8 cellular contexts compared by ENCODE assay signal in genomic region chr6:157021267-157022021, GRCh38.
DNase-seq lines count a peak whose midpoint lies in the region; ATAC-seq lines count a peak whose summit lies in the region.

No MANE protein-coding gene starts in this region.

- intact Hi-C loops in sciatic nerve (cut with DNase I), result loop anchor here (10.0 kb wide), 1 partner anchor 247 kb away; the partner anchor contains the start of gene ARID1B

- ATAC-seq in HG02870 (IDR thresholded peaks at IDR 0.05; ENCODE audit: unreplicated experiment) (peak; percentile 72), sciatic nerve (peak; percentile 96)

- peak; percentile 67 to 77 for DNase-seq in NCI-H187 (lab: John Stamatoyannopoulos, UW)
- no peak for DNase-seq in NCI-H187 treated with DMSO at 0.1 percent for 48 hours (lab: John Stamatoyannopoulos, UW)
- DNase-seq in NCI-H146 (lab: John Stamatoyannopoulos, UW), result peak; percentile 95
- DNase-seq in T1000 (lab: John Stamatoyannopoulos, UW), result peak; percentile 77
- peak; percentile 95 for DNase-seq in astrocyte of the hippocampus (ENCODE audit: low read depth, low spot score)
- DNase-seq in hypothalamus (lab: John Stamatoyannopoulos, UW), result peak in 50 of 51 donors; percentile 25 to 93 (median 82)
- DNase-seq in sciatic nerve (ENCODE audit: low spot score), result peak; percentile 96
